ENCODE assay signal across 8 cellular contexts in genomic region chr15:64163662-64164362, GRCh38. TPM values are rescaled to one million over a fixed set of nuclear protein-coding genes. Genes with fewer than 3 reads are reported as not detected.
DNase-seq lines count a peak whose midpoint lies in the region; ATAC-seq and TF ChIP-seq lines count a peak whose summit lies in the region.

No MANE protein-coding gene starts in this region.

- H3K36me3 ChIP-seq in CD4-positive, alpha-beta memory T cell (ENCODE audit: insufficient read depth, low read length) = peaks cover 17% of the 10 kb centered on the region
- H3K36me3 ChIP-seq in HEK293 (ENCODE audit: control insufficient read depth in 2 of 2, insufficient read depth in 1 of 2, low read length in 2 of 2) = peaks cover 12 to 25% of the 10 kb centered on the region in 2 experiments; a peak in 2 of 3 replicates
- H3K36me3 ChIP-seq in Peyer's patch = peaks cover 0 to 28% (median 7%) of the 10 kb centered on the region in 3 donors
- peaks cover 16% of the 10 kb centered on the region for H3K36me3 ChIP-seq in endodermal cell (ENCODE audit: control insufficient read depth, insufficient read depth, low read length)

- intact Hi-C loops in CD4-positive, alpha-beta memory T cell (cut with micrococcal nuclease) = loop anchor here (1.0 to 10.0 kb wide), 11 partner anchors 11 to 1353 kb away; partner anchors contain the start of genes CIAO2A, CLPX, CSNK1G1 and DPP8
- intact Hi-C loops in natural killer cell (cut with micrococcal nuclease) = loop anchor here (1.0 to 5.0 kb wide), 4 partner anchors 71 to 718 kb away; partner anchors contain the start of genes CIAO2A and CSNK1G1

- H3K27me3 Mint-ChIP-seq in CD4-positive, alpha-beta memory T cell = no peaks in the 10 kb centered on the region
- H3K27me3 Mint-ChIP-seq in endodermal cell (ENCODE audit: insufficient read depth) (no peaks in the 10 kb centered on the region), natural killer cell (ENCODE audit: low read depth in 2 of 2) (no peaks in the 10 kb centered on the region)

- peak overlapping the region; percentile 55 to 61 for H3K4me3 ChIP-seq in CD4-positive, alpha-beta memory T cell (ENCODE audit: low read length in 2 of 2)
- peak overlapping the region; percentile 13; the same call in 1 of the 2 replicates for H3K4me3 ChIP-seq in HEK293 (ENCODE audit: low read depth, low read length)
- peak overlapping the region; percentile 62 to 85 (median 79) for H3K4me3 ChIP-seq in Peyer's patch
- H3K4me3 ChIP-seq in endodermal cell (ENCODE audit: low read length) = peak overlapping the region; percentile 78

- ATAC-seq in natural killer cell (peak in 1 of 3 donors; percentile 0), HG03108 (IDR thresholded peaks at IDR 0.05; ENCODE audit: unreplicated experiment) (no peak)

- CTCF ChIA-PET in CD4-positive, alpha-beta memory T cell (lab: Charles Lee; ENCODE audit: partially characterized antibody) = interaction anchor here (0.7 to 6.2 kb wide), 8 partner anchors 11 to 1134 kb away, joined by 3 to 43 read pairs (median 4); partner anchors contain the start of genes CSNK1G1, SNX22 and TRIP4
- CTCF ChIA-PET in HEK293 (lab: Yijun Ruan, JAX) = interaction anchor here (0.6 to 1.5 kb wide), 4 partner anchors 14 to 564 kb away, joined by 3 to 5 read pairs (median 4); no protein-coding TSS in a partner anchor

- H3K9me3 Mint-ChIP-seq in CD4-positive, alpha-beta memory T cell = no peaks in the 10 kb centered on the region
- H3K9me3 Mint-ChIP-seq in endodermal cell (no peaks in the 10 kb centered on the region), natural killer cell (no peaks in the 10 kb centered on the region)

- peaks cover 47% of the 10 kb centered on the region for H3K4me1 ChIP-seq in CD4-positive, alpha-beta memory T cell (ENCODE audit: insufficient read depth, low read length)
- no peaks in the 10 kb centered on the region; the same call in 1 of the 2 replicates for H3K4me1 ChIP-seq in HEK293 (ENCODE audit: control insufficient read depth, insufficient read depth, low read length)
- peaks cover 0 to 29% (median 13%) of the 10 kb centered on the region in 4 donors for H3K4me1 ChIP-seq in Peyer's patch
- peaks cover 13% of the 10 kb centered on the region for H3K4me1 ChIP-seq in endodermal cell (ENCODE audit: control insufficient read depth, insufficient read depth, low read length)

- peak overlapping the region; percentile 81 to 95 (median 88) for H3K4me3 Mint-ChIP-seq in CD4-positive, alpha-beta memory T cell
- H3K4me3 Mint-ChIP-seq in endodermal cell = peak overlapping the region; percentile 83
- H3K4me3 Mint-ChIP-seq in natural killer cell = peak overlapping the region; percentile 88

- no peak for TF ChIP-seq POLR2A in Peyer's patch (IDR thresholded peaks at IDR 0.05)

- peaks cover 18 to 24% of the 10 kb centered on the region in 2 donors for H3K36me3 Mint-ChIP-seq in CD4-positive, alpha-beta memory T cell
- H3K36me3 Mint-ChIP-seq in endodermal cell (ENCODE audit: low read depth) (peaks cover 22% of the 10 kb centered on the region), natural killer cell (peaks cover 2% of the 10 kb centered on the region)

- H3K27ac Mint-ChIP-seq in CD4-positive, alpha-beta memory T cell = peak overlapping the region; percentile 85 to 98 (median 96)
- H3K27ac Mint-ChIP-seq in endodermal cell (peak overlapping the region; percentile 87), natural killer cell (peak overlapping the region; percentile 92 to 95)

- peaks cover 24 to 46% (median 34%) of the 10 kb centered on the region in 4 donors for H3K4me1 Mint-ChIP-seq in CD4-positive, alpha-beta memory T cell
- peaks cover 50% of the 10 kb centered on the region for H3K4me1 Mint-ChIP-seq in endodermal cell
- peaks cover 35 to 37% of the 10 kb centered on the region in 2 donors for H3K4me1 Mint-ChIP-seq in natural killer cell

- H3K27ac ChIP-seq in CD4-positive, alpha-beta memory T cell (ENCODE audit: low read depth, low read length) = peak overlapping the region; percentile 80
- H3K27ac ChIP-seq in HEK293 (ENCODE audit: extremely low read depth, low read depth, low read length) (peak overlapping the region; percentile 48), Peyer's patch (peak overlapping the region; percentile 64 to 90 (median 84)), endodermal cell (ENCODE audit: low read depth, low read length) (peak overlapping the region; percentile 63)

- WGBS in endodermal cell (ENCODE audit: insufficient coverage in 1 of 2, insufficient read length in 1 of 2), 2 experiments = 78 to 80% methylated on average over 11 to 14 of the region's 14 CpGs

- H3K9me3 ChIP-seq in CD4-positive, alpha-beta memory T cell (ENCODE audit: control insufficient read depth in 1 of 2, low read length in 2 of 2) = no peaks in the 10 kb centered on the region
- H3K9me3 ChIP-seq in HEK293 (ENCODE audit: control insufficient read depth, insufficient read depth, low read depth, low read length) (no peaks in the 10 kb centered on the region), Peyer's patch (no peaks in the 10 kb centered on the region), endodermal cell (ENCODE audit: control insufficient read depth, low read length) (no peaks in the 10 kb centered on the region)

- H3K9ac ChIP-seq in endodermal cell (ENCODE audit: extremely low read depth, low read length, poor library complexity, severe bottlenecking) = no peak overlapping the region

- POLR2A ChIA-PET in CD4-positive, alpha-beta memory T cell (lab: Charles Lee; ENCODE audit: partially characterized antibody) = interaction anchor here (0.6 to 5.4 kb wide), 15 partner anchors 8 to 730 kb away, joined by 3 to 66 read pairs (median 5); partner anchors contain the start of genes CIAO2A, CSNK1G1, SNX1 and SNX22
- POLR2A ChIA-PET in HEK293 (lab: Yijun Ruan, JAX) = interaction anchor here (0.6 to 2.1 kb wide), 6 partner anchors 8 to 224 kb away, joined by 3 to 12 read pairs (median 6); partner anchors contain the start of genes CSNK1G1 and TRIP4

- no peak for DNase-seq in CD4-positive, alpha-beta memory T cell
- DNase-seq in Peyer's patch = peak in 1 of 3 donors; percentile 54
- peak; percentile 55 for DNase-seq in endodermal cell
- DNase-seq in natural killer cell = no peak
- DNase-seq in COLO829 (ENCODE audit: low spot score) = no peak
- no peak for DNase-seq in iPS-NIHi11 (ENCODE audit: low spot score)

- H3K27me3 ChIP-seq in CD4-positive, alpha-beta memory T cell (ENCODE audit: insufficient read depth, low read length) = no peaks in the 10 kb centered on the region
- H3K27me3 ChIP-seq in Peyer's patch (no peaks in the 10 kb centered on the region), endodermal cell (ENCODE audit: control insufficient read depth, insufficient read depth, low read length, poor library complexity, severe bottlenecking) (no peaks in the 10 kb centered on the region)

- no peak for TF ChIP-seq CTCF in HEK293 (tag by site-specific recombination; IDR thresholded peaks at IDR 0.05)
- no peak for TF ChIP-seq CTCF in Peyer's patch (IDR thresholded peaks at IDR 0.05)
- no peak for TF ChIP-seq CTCF in endodermal cell (conservative IDR thresholded peaks at IDR 0.05)
- no peak for TF ChIP-seq CTCF in natural killer cell (IDR thresholded peaks at IDR 0.05)

TF ChIP-seq in HEK293, 187 proteins besides CTCF, POLR2A, EP300 and RAD21:
- TF ChIP-seq ZBTB48 (tag by site-specific recombination; IDR thresholded peaks at IDR 0.05) (peak; percentile 71; the same call in 1 of the 2 replicates), ZNF362 (tag by site-specific recombination; IDR thresholded peaks at IDR 0.05) (0 out of 2 replicates have a peak, but pooled peaks have one; percentile 20), SCRT2 (tag by site-specific recombination; IDR thresholded peaks at IDR 0.05) (no peak)

RNA-seq across cellular contexts. Expression of gene PPIB, which starts 1.0 kb away (rescaled TPM):
- 100 to 1,000 TPM; 247 to 271 TPM for total RNA-seq in CD4-positive, alpha-beta memory T cell
- polyA plus RNA-seq in CD4-positive, alpha-beta memory T cell = 100 to 1,000 TPM; 616 to 730 TPM
- 100 to 1,000 TPM; 120 to 244 (median 200) TPM for total RNA-seq in Peyer's patch
- total RNA-seq in endodermal cell = 100 to 1,000 TPM; 551 to 652 TPM
- 347 TPM for polyA plus RNA-seq in endodermal cell (2013, experiment 1 of 2)
- polyA plus RNA-seq in endodermal cell (2013, experiment 2 of 2) = 348 TPM
- 100 to 1,000 TPM; 234 to 298 (median 251) TPM for total RNA-seq in natural killer cell

RNA-seq across cellular contexts. Expression of gene SNX22, which starts 12.3 kb away (rescaled TPM):
- under 1 TPM; 0.33 to 0.70 TPM for total RNA-seq in CD4-positive, alpha-beta memory T cell
- polyA plus RNA-seq in CD4-positive, alpha-beta memory T cell = under 1 TPM; 0.32 to 0.95 TPM
- total RNA-seq in Peyer's patch (10 to 100 TPM in 1 of 4 donors, under 1 TPM in 2, not detected in 1; 0.38 to 13.2 (median 0.40) TPM), endodermal cell (1 to 10 TPM; 1.6 to 2.6 TPM), natural killer cell (under 1 TPM; 0.41 to 0.80 (median 0.75) TPM)
- polyA plus RNA-seq in endodermal cell (2013, experiment 1 of 2) = 0.96 TPM
- 1.1 TPM for polyA plus RNA-seq in endodermal cell (2013, experiment 2 of 2)

Comparison
In these comparisons a context has a peak if more than half of its experiments do, and no peak if none do; other contexts are left out.
1. H3K4me3 ChIP-seq: peak in every context shown above with its lines; median percentile 79 in Peyer's patch; 78 in endodermal cell; 58 in CD4-positive, alpha-beta memory T cell; 13 in HEK293.